Comparison of ENCODE assay signal across 16 cellular contexts in genomic region chr15:80798911-80799310, GRCh38. TPM values are rescaled to one million over a fixed set of nuclear protein-coding genes. Genes with fewer than 3 reads are reported as not detected.
DNase-seq lines count a peak whose midpoint lies in the region; ATAC-seq and TF ChIP-seq lines count a peak whose summit lies in the region.
"Had no signal": no experiment of that assay in that cellular context is flagged by ENCODE, and none has a peak within 500 bp of the region (broad histone marks: within the 10 kb centered on the region; RNA-seq: fewer than 3 reads in every experiment).

No MANE protein-coding gene starts in this region.

- 0 out of 2 replicates have a peak, but pooled peaks have one; percentile 20 for TF ChIP-seq RAD21 in SK-N-SH (IDR thresholded peaks at IDR 0.05; ENCODE audit: low read length)

- peaks cover 0 to 12% of the 10 kb centered on the region in 2 experiments for H3K36me3 ChIP-seq in SK-N-SH (replicated peaks in 1 of 2; ENCODE audit: control insufficient read depth in 1 of 2, insufficient read depth in 2 of 2, low read length in 1 of 2)
- H3K36me3 ChIP-seq in ovary, result no peaks in the 10 kb centered on the region
- H3K36me3 ChIP-seq: BE2C had no signal

- H3K9ac ChIP-seq in SK-N-SH, result no peak overlapping the region

- no peaks in the 10 kb centered on the region for H3K79me2 ChIP-seq in SK-N-SH (ENCODE audit: insufficient read depth)

- H3K4me3 ChIP-seq in SK-N-SH (ENCODE audit: low read depth in 2 of 2, low read length in 1 of 2) (no peak overlapping the region), ovary (no peak overlapping the region)

- no peak for TF ChIP-seq POLR2A in ovary (IDR thresholded peaks at IDR 0.05)

- 63% methylated on average over 3 of the region's 3 CpGs for WGBS in SK-N-SH (ENCODE audit: low lambda C conversion rate)
- 84 to 92% (median 88%) methylated on average over 3 of the region's 3 CpGs for WGBS in ovary, 3 donors

- no peaks in the 10 kb centered on the region for H3F3A ChIP-seq in SK-N-SH (replicated peaks; ENCODE audit: insufficient read depth)

- intact Hi-C loops in ovary (cut with DNase I), result no loop called here

- H3K9me2 ChIP-seq in SK-N-SH, result no peaks in the 10 kb centered on the region

- no peak for ATAC-seq in GM21423 (IDR thresholded peaks at IDR 0.05; ENCODE audit: unreplicated experiment)
- ATAC-seq: CD8-positive, alpha-beta T cell had no signal

- CTCF ChIA-PET in SK-N-SH (lab: Yijun Ruan, JAX), result interaction anchor here (0.9 to 1.6 kb wide), 5 partner anchors 13 to 171 kb away, joined by 3 to 6 read pairs (median 3); partner anchors contain the start of gene CEMIP

- H3K27ac ChIP-seq in SK-N-SH (ENCODE audit: low read depth in 2 of 2, low read length in 1 of 2), result peak overlapping the region in 1 of 2 experiments; percentile 51; a peak in 2 of 4 replicates
- H3K27ac ChIP-seq in ovary, result no peak overlapping the region

- H3K4me1 ChIP-seq in SK-N-SH (ENCODE audit: control insufficient read depth in 1 of 2, insufficient read depth in 2 of 2, low read depth in 1 of 2, low read length in 1 of 2), result peaks cover 0 to 6% of the 10 kb centered on the region in 2 experiments; a peak in 2 of 4 replicates
- H3K4me1 ChIP-seq in ovary (ENCODE audit: insufficient read depth), result no peaks in the 10 kb centered on the region
- H3K4me1 ChIP-seq: BE2C had no signal

- DNase-seq in DMS 273 (lab: John Stamatoyannopoulos, UW; ENCODE audit: unreplicated experiment), result peak; percentile 43
- peak; percentile 88 to 95 for DNase-seq in NCI-H524 (lab: John Stamatoyannopoulos, UW)
- peak; percentile 55 for DNase-seq in SK-N-SH
- peak; percentile 58 for DNase-seq in cerebellum (ENCODE audit: low spot score)
- DNase-seq in kidney glomerular epithelial cell (lab: John Stamatoyannopoulos, UW), result no peak
- no peak for DNase-seq in iPS-NIHi11 (ENCODE audit: low spot score)
- DNase-seq in ovary, result no peak
- DNase-seq: BE2C; CD8-positive, alpha-beta T cell; COR-L47; DMS53; GOT3; H9 had no signal

- TF ChIP-seq CTCF in SK-N-SH (IDR thresholded peaks at IDR 0.05), result no peak
- TF ChIP-seq CTCF in ovary (IDR thresholded peaks at IDR 0.05), result no peak

- H4K20me1 ChIP-seq in SK-N-SH (ENCODE audit: insufficient read depth), result no peaks in the 10 kb centered on the region

- no peaks in the 10 kb centered on the region for H3K9me3 ChIP-seq in SK-N-SH
- no peaks in the 10 kb centered on the region for H3K9me3 ChIP-seq in ovary
- H3K9me3 ChIP-seq: BE2C had no signal

- no peaks in the 10 kb centered on the region for H3K27me3 ChIP-seq in SK-N-SH (ENCODE audit: insufficient read depth)
- no peaks in the 10 kb centered on the region for H3K27me3 ChIP-seq in ovary
- H3K27me3 ChIP-seq: BE2C had no signal

- POLR2A ChIA-PET in SK-N-SH (lab: Yijun Ruan, JAX), result no interaction called here

- H2AFZ ChIP-seq in SK-N-SH (ENCODE audit: low read depth), result no peak overlapping the region

- TF ChIP-seq EP300 in SK-N-SH (IDR thresholded peaks at IDR 0.05; ENCODE audit: borderline replicate concordance in 1 of 2, low read depth in 1 of 2, low read length in 1 of 2) (peak in 1 of 2 experiments; percentile 55; a peak in 1 of 4 replicates), ovary (IDR thresholded peaks at IDR 0.05) (no peak)

- H3K4me2 ChIP-seq in SK-N-SH, result no peak overlapping the region

TF ChIP-seq in SK-N-SH, 30 proteins besides CTCF, POLR2A, EP300 and RAD21:
- TF ChIP-seq POLR2AphosphoS5 (IDR thresholded peaks at IDR 0.05; ENCODE audit: low read depth, low read length), result peak; percentile 41; the same call in 1 of the 2 replicates
- TF ChIP-seq MEF2A (IDR thresholded peaks at IDR 0.05; ENCODE audit: borderline replicate concordance, low read depth), result no peak
- peak; percentile 69; the same call in 1 of the 2 replicates for TF ChIP-seq RCOR1 (IDR thresholded peaks at IDR 0.05; ENCODE audit: low read length)
- no peak for TF ChIP-seq SMC3 (IDR thresholded peaks at IDR 0.05; ENCODE audit: low read depth, low read length)
- TF ChIP-seq TCF12 (IDR thresholded peaks at IDR 0.05), result peak; percentile 73
- peak; percentile 63 for TF ChIP-seq PBX3 (IDR thresholded peaks at IDR 0.05)
- TF ChIP-seq NFIC (IDR thresholded peaks at IDR 0.05; ENCODE audit: borderline replicate concordance), result peak; percentile 60
- peak; percentile 40 for TF ChIP-seq CHD2 (IDR thresholded peaks at IDR 0.05; ENCODE audit: low read length, partially characterized antibody)
- peak; percentile 84 for TF ChIP-seq GATA2 (CRISPR knock-in tag; IDR thresholded peaks at IDR 0.05)
TF ChIP-seq in SK-N-SH: peak in this region for 7.

RNA-seq across cellular contexts. Expression of gene CEMIP, which starts 19.7 kb away (rescaled TPM):
- 27.8 and 30.8 TPM in 2 replicates for polyA plus RNA-seq in SK-N-SH (2012; rRNA removed)
- 17.3 and 22.9 TPM in 2 replicates for polyA plus RNA-seq in SK-N-SH (2012; cell fraction: cytosol; rRNA removed)
- 48.2 and 60.5 TPM in 2 replicates for polyA plus RNA-seq in SK-N-SH (2012; cell fraction: nucleus; rRNA removed)
- 7.1 TPM for total RNA-seq in cerebellum
- total RNA-seq in ovary, result 10 to 100 TPM in 2 of 7 donors, 1 to 10 TPM in 5; 2.3 to 12.3 (median 5.4) TPM
- polyA plus RNA-seq in ovary, result 1 to 10 TPM; 2.2 to 4.1 TPM
- total RNA-seq: CD8-positive, alpha-beta T cell had no signal
- polyA plus RNA-seq: CD14-positive monocyte, IgD-negative memory B cell had no signal

Comparison
In these comparisons a context has a peak if more than half of its experiments do, and no peak if none do; other contexts are left out.
1. DNase-seq: peak in DMS 273 (single experiment), NCI-H524 (2 of 2), SK-N-SH (single experiment) and cerebellum (single experiment); none in kidney glomerular epithelial cell (single experiment), iPS-NIHi11 (single experiment) and ovary (0 of 5).